Comparison of ENCODE assay signal across 8 cellular contexts in the genomic region with DNA sequence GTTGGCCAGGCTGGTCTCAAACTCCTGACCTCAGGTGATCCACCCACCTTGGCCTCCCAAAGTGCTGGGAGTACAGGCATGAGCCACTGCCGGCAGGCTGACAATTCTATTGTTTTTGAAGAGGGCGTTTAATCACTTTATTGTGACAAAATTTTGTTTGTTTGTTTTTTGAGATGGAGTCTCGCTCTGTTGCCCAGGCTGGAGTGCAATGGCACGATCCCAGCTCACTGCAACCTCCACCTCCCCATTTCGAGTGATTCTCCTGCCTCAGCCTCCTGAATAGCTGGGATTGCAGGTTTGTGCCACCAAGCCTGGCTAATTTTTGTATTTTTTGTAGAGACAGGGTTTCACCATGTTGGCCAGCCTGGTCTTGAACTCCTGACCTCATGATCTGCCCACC. TPM values are rescaled to one million over a fixed set of nuclear protein-coding genes. Genes with fewer than 3 reads are reported as not detected.
DNase-seq lines count a peak whose midpoint lies in the region; ATAC-seq, FAIRE-seq and TF ChIP-seq lines count a peak whose summit lies in the region.
"Not testable (repeated sequence)": the region's sequence is repeated elsewhere in the genome, so short reads cannot be mapped to it uniquely, and the experiment has no call there.

No MANE protein-coding gene starts in this region.

- ATAC-seq in A549; T-helper 17 cell; central memory CD8-positive, alpha-beta T cell (replicated peaks; ENCODE audit: extremely low read depth, poor library complexity, severe bottlenecking); HepG2: not testable (repeated sequence)

- peak overlapping the region; percentile 99; the same call in 2 of the 3 replicates for H3K4me3 ChIP-seq in A549
- H3K4me3 ChIP-seq in DOHH2 (ENCODE audit: low read length), result peak overlapping the region; percentile 88
- H3K4me3 ChIP-seq in Karpas-422 (ENCODE audit: low read length), result peak overlapping the region; percentile 84
- H3K4me3 ChIP-seq in HepG2 (replicated peaks in 1 of 3; ENCODE audit: insufficient read depth in 1 of 3, low read depth in 2 of 3, low read length in 3 of 3), result peak overlapping the region in 2 of 3 experiments; percentile 95 to 99; a peak in 4 of 6 replicates

- TF ChIP-seq POLR2A in A549 (IDR thresholded peaks at IDR 0.05; ENCODE audit: low read length); HepG2 (IDR thresholded peaks at IDR 0.05; ENCODE audit: insufficient read depth in 1 of 2, low read depth in 2 of 2, low read length in 2 of 2): not testable (repeated sequence)

- in situ Hi-C loops in HepG2 (cut with HindIII; ENCODE audit: extremely low pct_ligation_motif_present, low pct_unique_long_range_greater_than_20kb), result not testable (repeated sequence)

- H3K27ac ChIP-seq in A549, result peak overlapping the region in 1 of 2 experiments; percentile 46; a peak in 2 of 6 replicates
- H3K27ac ChIP-seq in DOHH2 (ENCODE audit: low read depth, low read length); Karpas-422 (ENCODE audit: low read length); HepG2 (ENCODE audit: extremely low read length, insufficient read depth, low read length): not testable (repeated sequence)

- intact Hi-C loops in activated T-helper 2 cell treated with anti-CD3 and anti-CD28 coated beads, Interferon-gamma antibody, Interleukin-2, Interleukin-4, amounts not matched to agents 10 μg/mL and 5 μg/mL and 100 μg/mL, durations not matched to agents 14 hours and 24 hours and 36 hours (cut with micrococcal nuclease); HepG2 (cut with micrococcal nuclease; ENCODE audit: unreplicated experiment): not testable (repeated sequence)

- not testable (repeated sequence) for H3K9me2 ChIP-seq in DOHH2 (replicated peaks; ENCODE audit: control insufficient read depth, low read length); Karpas-422 (replicated peaks; ENCODE audit: insufficient read depth, low read length)

- H3F3A ChIP-seq in DOHH2 (ENCODE audit: control insufficient read depth, insufficient read depth), result not testable (repeated sequence)

- 87% methylated on average over 5 of the region's 5 CpGs for WGBS in A549 (ENCODE audit: missing lambda C conversion rate)
- 92% methylated on average over 5 of the region's 5 CpGs for WGBS in HepG2 (ENCODE audit: low lambda C conversion rate)

- not testable (repeated sequence) for BruUV-seq in HepG2 (replicated peaks; lab: Mats Ljungman, UMichigan)

- not testable (repeated sequence) for H3K27ac Mint-ChIP-seq in T-helper 17 cell; central memory CD8-positive, alpha-beta T cell (ENCODE audit: low read depth); progenitor cell of endocrine pancreas
- H3K27ac Mint-ChIP-seq in activated T-helper 2 cell treated with anti-CD3 and anti-CD28 coated beads, Interferon-gamma antibody, Interleukin-2, Interleukin-4, amounts not matched to agents 10 μg/mL and 5 μg/mL and 100 μg/mL, durations not matched to agents 14 hours and 24 hours and 36 hours, result peak overlapping the region; percentile 49

- not testable (repeated sequence) for H3K9me3 Mint-ChIP-seq in activated T-helper 2 cell treated with anti-CD3 and anti-CD28 coated beads, Interferon-gamma antibody, Interleukin-2, Interleukin-4, amounts not matched to agents 10 μg/mL and 5 μg/mL and 100 μg/mL, durations not matched to agents 14 hours and 24 hours and 36 hours; central memory CD8-positive, alpha-beta T cell; progenitor cell of endocrine pancreas (ENCODE audit: low read depth)

- peaks cover 20% of the 10 kb centered on the region for H3K4me1 Mint-ChIP-seq in T-helper 17 cell
- peaks cover 28% of the 10 kb centered on the region for H3K4me1 Mint-ChIP-seq in activated T-helper 2 cell treated with anti-CD3 and anti-CD28 coated beads, Interferon-gamma antibody, Interleukin-2, Interleukin-4, amounts not matched to agents 10 μg/mL and 5 μg/mL and 100 μg/mL, durations not matched to agents 14 hours and 24 hours and 36 hours (ENCODE audit: low read depth)
- peaks cover 16% of the 10 kb centered on the region for H3K4me1 Mint-ChIP-seq in central memory CD8-positive, alpha-beta T cell
- H3K4me1 Mint-ChIP-seq in progenitor cell of endocrine pancreas (ENCODE audit: low read depth), result not testable (repeated sequence)

- not testable (repeated sequence) for H2AFZ ChIP-seq in Karpas-422 (ENCODE audit: low read length); HepG2 (ENCODE audit: low read length)

- TF ChIP-seq EP300 in A549 (IDR thresholded peaks at IDR 0.05); HepG2 (IDR thresholded peaks at IDR 0.05; ENCODE audit: low read depth in 2 of 2, low read length in 2 of 2); HepG2 (CRISPR knock-in tag; IDR thresholded peaks at IDR 0.05; ENCODE audit: borderline replicate concordance): not testable (repeated sequence)

- peak overlapping the region; percentile 15 for H3K4me3 Mint-ChIP-seq in T-helper 17 cell
- H3K4me3 Mint-ChIP-seq in activated T-helper 2 cell treated with anti-CD3 and anti-CD28 coated beads, Interferon-gamma antibody, Interleukin-2, Interleukin-4, amounts not matched to agents 10 μg/mL and 5 μg/mL and 100 μg/mL, durations not matched to agents 14 hours and 24 hours and 36 hours (ENCODE audit: low read depth), result peak overlapping the region; percentile 97
- H3K4me3 Mint-ChIP-seq in central memory CD8-positive, alpha-beta T cell, result peak overlapping the region; percentile 99
- peak overlapping the region; percentile 60 for H3K4me3 Mint-ChIP-seq in progenitor cell of endocrine pancreas (ENCODE audit: low read depth)

- H3K9ac ChIP-seq in Karpas-422 (ENCODE audit: low read length), result peak overlapping the region; percentile 96
- H3K9ac ChIP-seq in HepG2 (ENCODE audit: insufficient read depth, low read depth, low read length), result not testable (repeated sequence)

- H3K36me3 ChIP-seq in DOHH2 (ENCODE audit: control insufficient read depth, low read length), result peaks cover 20% of the 10 kb centered on the region
- not testable (repeated sequence) for H3K36me3 ChIP-seq in Karpas-422 (ENCODE audit: insufficient read depth, low read length); HepG2 (replicated peaks in 1 of 2; ENCODE audit: control insufficient read depth in 1 of 2, insufficient read depth in 2 of 2, low read length in 2 of 2)

- POLR2A ChIA-PET in A549 (lab: Yijun Ruan, JAX); HepG2 (lab: Yijun Ruan, JAX): not testable (repeated sequence)

- not testable (repeated sequence) for DNase-seq in A549 (ENCODE audit: low read depth in 1 of 2, low spot score in 1 of 2); Karpas-422; T-helper 17 cell; activated T-helper 2 cell treated with anti-CD3 and anti-CD28 coated beads, Interferon-gamma antibody, Interleukin-2, Interleukin-4, amounts not matched to agents 10 μg/mL and 5 μg/mL and 100 μg/mL, durations not matched to agents 14 hours and 24 hours and 36 hours (ENCODE audit: low spot score); central memory CD8-positive, alpha-beta T cell (ENCODE audit: low spot score in 2 of 2); HepG2 (ENCODE audit: low spot score); progenitor cell of endocrine pancreas (ENCODE audit: low spot score, unreplicated experiment)

- H3K79me2 ChIP-seq in DOHH2 (ENCODE audit: control insufficient read depth, low read length) (peaks cover 94% of the 10 kb centered on the region), Karpas-422 (ENCODE audit: low read length) (peaks cover 95% of the 10 kb centered on the region), HepG2 (ENCODE audit: insufficient read depth, low read length) (peaks cover 70% of the 10 kb centered on the region)

- TF ChIP-seq RAD21 in A549 (conservative IDR thresholded peaks at IDR 0.05 in 1 of 2, IDR thresholded peaks at IDR 0.05 in 1 of 2); HepG2 (CRISPR knock-in tag; IDR thresholded peaks at IDR 0.05): not testable (repeated sequence)

- peak overlapping the region; percentile 63 for H3K4me2 ChIP-seq in A549
- H3K4me2 ChIP-seq in DOHH2 (ENCODE audit: low read length), result peak overlapping the region; percentile 61
- H3K4me2 ChIP-seq in Karpas-422 (ENCODE audit: low read depth, low read length, poor library complexity, severe bottlenecking), result peak overlapping the region; percentile 79
- peak overlapping the region; percentile 59 for H3K4me2 ChIP-seq in HepG2 (ENCODE audit: low read depth, low read length)

- peaks cover 13% of the 10 kb centered on the region; the same call in 2 of the 3 replicates for H3K4me1 ChIP-seq in A549
- peaks cover 28% of the 10 kb centered on the region for H3K4me1 ChIP-seq in DOHH2 (ENCODE audit: control insufficient read depth, low read length)
- peaks cover 51% of the 10 kb centered on the region for H3K4me1 ChIP-seq in Karpas-422 (ENCODE audit: low read length)
- H3K4me1 ChIP-seq in HepG2 (ENCODE audit: insufficient read depth, low read length), result peaks cover 40% of the 10 kb centered on the region

- not testable (repeated sequence) for TF ChIP-seq CTCF in A549 (IDR thresholded peaks at IDR 0.05); DOHH2 (IDR thresholded peaks at IDR 0.05; ENCODE audit: low read depth, low read length, poor library complexity, severe bottlenecking); HepG2 (CRISPR knock-in tag; IDR thresholded peaks at IDR 0.05); progenitor cell of endocrine pancreas (IDR thresholded peaks at IDR 0.05; ENCODE audit: unreplicated experiment)

- not testable (repeated sequence) for H3K27me3 ChIP-seq in DOHH2 (ENCODE audit: control insufficient read depth, low read length); Karpas-422 (ENCODE audit: low read length); HepG2 (ENCODE audit: control insufficient read depth in 1 of 2, insufficient read depth in 2 of 2, low read length in 2 of 2)

- not testable (repeated sequence) for H3K27me3 Mint-ChIP-seq in T-helper 17 cell; activated T-helper 2 cell treated with anti-CD3 and anti-CD28 coated beads, Interferon-gamma antibody, Interleukin-2, Interleukin-4, amounts not matched to agents 10 μg/mL and 5 μg/mL and 100 μg/mL, durations not matched to agents 14 hours and 24 hours and 36 hours (ENCODE audit: low read depth); central memory CD8-positive, alpha-beta T cell; progenitor cell of endocrine pancreas

- not testable (repeated sequence) for H4K20me1 ChIP-seq in DOHH2 (ENCODE audit: control insufficient read depth, insufficient read depth, low read depth, low read length); Karpas-422 (ENCODE audit: insufficient read depth, low read depth, low read length); HepG2 (ENCODE audit: insufficient read depth, low read length)

- CTCF ChIA-PET in A549 (lab: Yijun Ruan, JAX), result interaction anchor here (1.3 kb wide), 1 partner anchor 76 kb away, joined by 4 read pairs; no protein-coding TSS in a partner anchor
- CTCF ChIA-PET in HepG2 (lab: Yijun Ruan, JAX; ENCODE audit: low intra/inter-chr PET ratio, low total read pairs), result not testable (repeated sequence)

- not testable (repeated sequence) for H3K9me3 ChIP-seq in A549; DOHH2 (ENCODE audit: control insufficient read depth, insufficient read depth, low read length); Karpas-422 (ENCODE audit: low read length); T-helper 17 cell (ENCODE audit: control insufficient read depth, low read length, poor library complexity, severe bottlenecking); HepG2 (ENCODE audit: low read length)

- FAIRE-seq in A549 (lab: Jason Lieb, UNC); HepG2 (lab: Jason Lieb, UNC): not testable (repeated sequence)

- H3K36me3 Mint-ChIP-seq in T-helper 17 cell (ENCODE audit: low read depth); progenitor cell of endocrine pancreas (ENCODE audit: insufficient read depth): not testable (repeated sequence)
- peaks cover 29% of the 10 kb centered on the region for H3K36me3 Mint-ChIP-seq in activated T-helper 2 cell treated with anti-CD3 and anti-CD28 coated beads, Interferon-gamma antibody, Interleukin-2, Interleukin-4, amounts not matched to agents 10 μg/mL and 5 μg/mL and 100 μg/mL, durations not matched to agents 14 hours and 24 hours and 36 hours (ENCODE audit: low read depth)
- H3K36me3 Mint-ChIP-seq in central memory CD8-positive, alpha-beta T cell (ENCODE audit: insufficient read depth), result peaks cover 12% of the 10 kb centered on the region

RNA-seq across cellular contexts. Expression of gene IKBIP, which starts 1.8 kb away (rescaled TPM):
- 41.1 and 67.6 TPM in 2 replicates for polyA plus RNA-seq in A549 (2011; rRNA removed)
- polyA plus RNA-seq in A549 (2012; cell fraction: cytosol; rRNA removed), result 16.1 and 16.6 TPM in 2 replicates
- polyA plus RNA-seq in A549 (2012; cell fraction: nucleus; rRNA removed), result 9.6 and 11.5 TPM in 2 replicates
- 58.7 to 59.3 TPM (median 59.1 TPM) in 3 replicates for polyA plus RNA-seq in A549 (2017; fragmentation: RNase III; extraction: RNeasy Plus Mini Kit Qiagen cat#74134 plus additional on column Dnase treatment)
- 3.9 and 4.0 TPM in 2 replicates for polyA minus RNA-seq in A549 (2011; rRNA and poly(A)+ RNA removed)
- 30.5 and 48.5 TPM in 2 replicates for total RNA-seq in Karpas-422 (2014; rRNA removed; shearing (Covaris generic); ENCODE audit: low replicate concordance)
- 1 to 10 TPM; 2.3 to 3.1 TPM for total RNA-seq in T-helper 17 cell
- 39.9 and 41.1 TPM in 2 replicates for total RNA-seq in activated T-helper 2 cell treated with anti-CD3 and anti-CD28 coated beads, Interferon-gamma antibody, Interleukin-2, Interleukin-4, amounts not matched to agents 10 μg/mL and 5 μg/mL and 100 μg/mL, durations not matched to agents 14 hours and 24 hours and 36 hours
- total RNA-seq in HepG2 (2016; rRNA removed; fragmentation: Illumina TruSeq; extraction: Trizol), result 50.4 and 55.5 TPM in 2 replicates
- total RNA-seq in HepG2 (2016; cell fraction: cytosol; rRNA removed; fragmentation: Illumina TruSeq; extraction: Trizol; ENCODE audit: low read depth), result 12.8 and 13.3 TPM in 2 replicates
- 49.3 and 57.3 TPM in 2 replicates for total RNA-seq in HepG2 (2016; cell fraction: insoluble cytoplasmic fraction; rRNA removed; fragmentation: Illumina TruSeq; extraction: Trizol)
- 26.4 and 30.6 TPM in 2 replicates for total RNA-seq in HepG2 (2016; cell fraction: membrane; rRNA removed; fragmentation: Illumina TruSeq; extraction: Trizol)
- total RNA-seq in HepG2 (2016; cell fraction: nucleus; rRNA removed; fragmentation: Illumina TruSeq; extraction: Trizol), result 45.6 and 51.3 TPM in 2 replicates
- 13.1 and 20.0 TPM in 2 replicates for polyA plus RNA-seq in HepG2 (2011; rRNA removed)
- 11.1 and 13.4 TPM in 2 replicates for polyA plus RNA-seq in HepG2 (2011; cell fraction: cytosol; rRNA removed)
- 3.2 and 5.0 TPM in 2 replicates for polyA plus RNA-seq in HepG2 (2011; cell fraction: nucleus; rRNA removed)
- 27.7 and 37.0 TPM in 2 replicates for polyA plus RNA-seq in HepG2 (2012)
- 12.5 and 13.4 TPM in 2 replicates for polyA plus RNA-seq in HepG2 (2016; cell fraction: cytosol; fragmentation: Illumina TruSeq; extraction: Trizol; ENCODE audit: low read depth)
- polyA plus RNA-seq in HepG2 (2016; cell fraction: insoluble cytoplasmic fraction; fragmentation: Illumina TruSeq; extraction: Trizol; ENCODE audit: low read depth), result 45.9 and 51.3 TPM in 2 replicates
- polyA plus RNA-seq in HepG2 (2016; cell fraction: membrane; fragmentation: Illumina TruSeq; extraction: Trizol; ENCODE audit: low read depth), result 22.0 and 23.3 TPM in 2 replicates
- polyA plus RNA-seq in HepG2 (2016; cell fraction: nucleus; fragmentation: Illumina TruSeq; extraction: Trizol; ENCODE audit: insufficient read depth, low read depth), result 59.6 and 61.9 TPM in 2 replicates
- polyA minus RNA-seq in HepG2 (2011; rRNA and poly(A)+ RNA removed; ENCODE audit: low replicate concordance), result 2.1 and 3.1 TPM in 2 replicates
- polyA minus RNA-seq in HepG2 (2011; cell fraction: cytosol; rRNA and poly(A)+ RNA removed), result 12.5 and 14.2 TPM in 2 replicates
- polyA minus RNA-seq in HepG2 (2011; cell fraction: nucleus; rRNA and poly(A)+ RNA removed), result 8.5 and 10.9 TPM in 2 replicates
- 10.8 and 11.4 TPM in 2 replicates for total RNA-seq in progenitor cell of endocrine pancreas

RNA-seq across cellular contexts. Expression of gene APAF1, which starts 2.3 kb away (rescaled TPM):
- 12.9 and 15.7 TPM in 2 replicates for polyA plus RNA-seq in A549 (2011; rRNA removed)
- polyA plus RNA-seq in A549 (2012; cell fraction: cytosol; rRNA removed), result 3.8 and 5.2 TPM in 2 replicates
- polyA plus RNA-seq in A549 (2012; cell fraction: nucleus; rRNA removed), result 4.7 and 7.2 TPM in 2 replicates
- 12.4 to 13.2 TPM (median 13.0 TPM) in 3 replicates for polyA plus RNA-seq in A549 (2017; fragmentation: RNase III; extraction: RNeasy Plus Mini Kit Qiagen cat#74134 plus additional on column Dnase treatment)
- polyA minus RNA-seq in A549 (2011; rRNA and poly(A)+ RNA removed), result 8.3 and 10.2 TPM in 2 replicates
- 34.1 and 63.3 TPM in 2 replicates for total RNA-seq in Karpas-422 (2014; rRNA removed; shearing (Covaris generic); ENCODE audit: low replicate concordance)
- 10 to 100 TPM; 20.7 to 23.9 TPM for total RNA-seq in T-helper 17 cell
- 28.3 and 31.2 TPM in 2 replicates for total RNA-seq in activated T-helper 2 cell treated with anti-CD3 and anti-CD28 coated beads, Interferon-gamma antibody, Interleukin-2, Interleukin-4, amounts not matched to agents 10 μg/mL and 5 μg/mL and 100 μg/mL, durations not matched to agents 14 hours and 24 hours and 36 hours
- total RNA-seq in HepG2 (2016; rRNA removed; fragmentation: Illumina TruSeq; extraction: Trizol), result 13.0 and 17.9 TPM in 2 replicates
- total RNA-seq in HepG2 (2016; cell fraction: cytosol; rRNA removed; fragmentation: Illumina TruSeq; extraction: Trizol; ENCODE audit: low read depth), result 2.6 and 2.9 TPM in 2 replicates
- total RNA-seq in HepG2 (2016; cell fraction: insoluble cytoplasmic fraction; rRNA removed; fragmentation: Illumina TruSeq; extraction: Trizol), result 12.7 and 16.8 TPM in 2 replicates
- total RNA-seq in HepG2 (2016; cell fraction: membrane; rRNA removed; fragmentation: Illumina TruSeq; extraction: Trizol), result 4.9 and 5.0 TPM in 2 replicates
- 16.1 and 16.3 TPM in 2 replicates for total RNA-seq in HepG2 (2016; cell fraction: nucleus; rRNA removed; fragmentation: Illumina TruSeq; extraction: Trizol)
- polyA plus RNA-seq in HepG2 (2011; rRNA removed), result 5.6 and 6.0 TPM in 2 replicates
- polyA plus RNA-seq in HepG2 (2011; cell fraction: cytosol; rRNA removed), result 3.2 and 3.7 TPM in 2 replicates
- 4.9 and 5.2 TPM in 2 replicates for polyA plus RNA-seq in HepG2 (2011; cell fraction: nucleus; rRNA removed)
- 3.4 and 5.4 TPM in 2 replicates for polyA plus RNA-seq in HepG2 (2012)
- 0.33 and 0.40 TPM in 2 replicates for polyA plus RNA-seq in HepG2 (2016; cell fraction: cytosol; fragmentation: Illumina TruSeq; extraction: Trizol; ENCODE audit: low read depth)
- 11.7 and 12.8 TPM in 2 replicates for polyA plus RNA-seq in HepG2 (2016; cell fraction: insoluble cytoplasmic fraction; fragmentation: Illumina TruSeq; extraction: Trizol; ENCODE audit: low read depth)
- polyA plus RNA-seq in HepG2 (2016; cell fraction: membrane; fragmentation: Illumina TruSeq; extraction: Trizol; ENCODE audit: low read depth), result 1.5 and 1.8 TPM in 2 replicates
- polyA plus RNA-seq in HepG2 (2016; cell fraction: nucleus; fragmentation: Illumina TruSeq; extraction: Trizol; ENCODE audit: insufficient read depth, low read depth), result 12.8 and 14.3 TPM in 2 replicates
- 6.8 and 9.6 TPM in 2 replicates for polyA minus RNA-seq in HepG2 (2011; rRNA and poly(A)+ RNA removed; ENCODE audit: low replicate concordance)
- polyA minus RNA-seq in HepG2 (2011; cell fraction: cytosol; rRNA and poly(A)+ RNA removed), result 9.8 and 11.1 TPM in 2 replicates
- 27.8 and 32.8 TPM in 2 replicates for polyA minus RNA-seq in HepG2 (2011; cell fraction: nucleus; rRNA and poly(A)+ RNA removed)
- total RNA-seq in progenitor cell of endocrine pancreas, result 26.3 and 30.9 TPM in 2 replicates

RNA-seq across cellular contexts. Expression of gene SLC25A3, which starts 49.3 kb away (rescaled TPM):
- polyA plus RNA-seq in A549 (2011; rRNA removed), result 1,065 and 1,232 TPM in 2 replicates
- 621 and 661 TPM in 2 replicates for polyA plus RNA-seq in A549 (2012; cell fraction: cytosol; rRNA removed)
- 923 and 1,290 TPM in 2 replicates for polyA plus RNA-seq in A549 (2012; cell fraction: nucleus; rRNA removed)
- polyA plus RNA-seq in A549 (2017; fragmentation: RNase III; extraction: RNeasy Plus Mini Kit Qiagen cat#74134 plus additional on column Dnase treatment), result 755 to 799 TPM (median 790 TPM) in 3 replicates
- polyA minus RNA-seq in A549 (2011; rRNA and poly(A)+ RNA removed), result 461 and 489 TPM in 2 replicates
- total RNA-seq in Karpas-422 (2014; rRNA removed; shearing (Covaris generic); ENCODE audit: low replicate concordance), result 478 and 582 TPM in 2 replicates
- total RNA-seq in T-helper 17 cell, result 100 to 1,000 TPM; 391 to 469 TPM
- 619 and 622 TPM in 2 replicates for total RNA-seq in activated T-helper 2 cell treated with anti-CD3 and anti-CD28 coated beads, Interferon-gamma antibody, Interleukin-2, Interleukin-4, amounts not matched to agents 10 μg/mL and 5 μg/mL and 100 μg/mL, durations not matched to agents 14 hours and 24 hours and 36 hours
- 829 and 1,060 TPM in 2 replicates for total RNA-seq in HepG2 (2016; rRNA removed; fragmentation: Illumina TruSeq; extraction: Trizol)
- total RNA-seq in HepG2 (2016; cell fraction: cytosol; rRNA removed; fragmentation: Illumina TruSeq; extraction: Trizol; ENCODE audit: low read depth), result 425 and 488 TPM in 2 replicates
- 811 and 963 TPM in 2 replicates for total RNA-seq in HepG2 (2016; cell fraction: insoluble cytoplasmic fraction; rRNA removed; fragmentation: Illumina TruSeq; extraction: Trizol)
- total RNA-seq in HepG2 (2016; cell fraction: membrane; rRNA removed; fragmentation: Illumina TruSeq; extraction: Trizol), result 851 and 910 TPM in 2 replicates
- 375 and 395 TPM in 2 replicates for total RNA-seq in HepG2 (2016; cell fraction: nucleus; rRNA removed; fragmentation: Illumina TruSeq; extraction: Trizol)
- polyA plus RNA-seq in HepG2 (2011; rRNA removed), result 223 and 292 TPM in 2 replicates
- 587 and 610 TPM in 2 replicates for polyA plus RNA-seq in HepG2 (2011; cell fraction: cytosol; rRNA removed)
- polyA plus RNA-seq in HepG2 (2011; cell fraction: nucleus; rRNA removed), result 315 and 325 TPM in 2 replicates
- polyA plus RNA-seq in HepG2 (2012), result 640 and 676 TPM in 2 replicates
- polyA plus RNA-seq in HepG2 (2016; cell fraction: cytosol; fragmentation: Illumina TruSeq; extraction: Trizol; ENCODE audit: low read depth), result 436 and 459 TPM in 2 replicates
- 870 and 891 TPM in 2 replicates for polyA plus RNA-seq in HepG2 (2016; cell fraction: insoluble cytoplasmic fraction; fragmentation: Illumina TruSeq; extraction: Trizol; ENCODE audit: low read depth)
- polyA plus RNA-seq in HepG2 (2016; cell fraction: membrane; fragmentation: Illumina TruSeq; extraction: Trizol; ENCODE audit: low read depth), result 714 and 777 TPM in 2 replicates
- 544 and 559 TPM in 2 replicates for polyA plus RNA-seq in HepG2 (2016; cell fraction: nucleus; fragmentation: Illumina TruSeq; extraction: Trizol; ENCODE audit: insufficient read depth, low read depth)
- polyA minus RNA-seq in HepG2 (2011; rRNA and poly(A)+ RNA removed; ENCODE audit: low replicate concordance), result 465 and 597 TPM in 2 replicates
- polyA minus RNA-seq in HepG2 (2011; cell fraction: cytosol; rRNA and poly(A)+ RNA removed), result 308 and 328 TPM in 2 replicates
- 293 and 298 TPM in 2 replicates for polyA minus RNA-seq in HepG2 (2011; cell fraction: nucleus; rRNA and poly(A)+ RNA removed)
- total RNA-seq in progenitor cell of endocrine pancreas, result 530 and 561 TPM in 2 replicates

Comparison
In these comparisons a context has a peak if more than half of its experiments do, and no peak if none do; other contexts are left out.
1. H3K4me3 Mint-ChIP-seq: peak in every context shown above with its lines; median percentile 99 in central memory CD8-positive, alpha-beta T cell; 97 in activated T-helper 2 cell treated with anti-CD3 and anti-CD28 coated beads, Interferon-gamma antibody, Interleukin-2, Interleukin-4, amounts not matched to agents 10 μg/mL and 5 μg/mL and 100 μg/mL, durations not matched to agents 14 hours and 24 hours and 36 hours; 60 in progenitor cell of endocrine pancreas; 15 in T-helper 17 cell.